23 cellular contexts compared by ENCODE assay signal in genomic region chr2:184449760-184450159, GRCh38.
DNase-seq lines count a peak whose midpoint lies in the region; FAIRE-seq and TF ChIP-seq lines count a peak whose summit lies in the region.
"Had no signal": no experiment of that assay in that cellular context is flagged by ENCODE, and none has a peak within 500 bp of the region (broad histone marks: within the 10 kb centered on the region; RNA-seq: fewer than 3 reads in every experiment).

No MANE protein-coding gene starts in this region.

- no peak for FAIRE-seq in small intestine (lab: Jason Lieb, UNC)
- FAIRE-seq: A204.1, GM12892, H1 had no signal

- H2AFZ ChIP-seq in SU-DHL-6 (ENCODE audit: low read depth, low read length, severe bottlenecking): peak overlapping the region; percentile 87

- no peak overlapping the region for H3K4me3 ChIP-seq in SU-DHL-6 (ENCODE audit: insufficient read depth, low read length, poor library complexity, severe bottlenecking)
- no peak overlapping the region for H3K4me3 ChIP-seq in small intestine (ENCODE audit: low read depth in 1 of 2, low read length in 2 of 2)
- H3K4me3 ChIP-seq: BLaER1, MG63 had no signal

- H3K27ac ChIP-seq in SU-DHL-6 (ENCODE audit: low read depth, low read length) (peak overlapping the region; percentile 85), small intestine (ENCODE audit: low read depth in 1 of 2, low read length in 1 of 2) (no peak overlapping the region)
- H3K27ac ChIP-seq: BLaER1, RWPE1 had no signal

- no peaks in the 10 kb centered on the region for H3K36me3 ChIP-seq in SU-DHL-6 (ENCODE audit: low read length)
- H3K36me3 ChIP-seq in small intestine (ENCODE audit: control insufficient read depth in 2 of 2, insufficient read depth in 2 of 2, low read length in 2 of 2): no peaks in the 10 kb centered on the region
- H3K36me3 ChIP-seq: BLaER1, MG63 had no signal

- H4K20me1 ChIP-seq in SU-DHL-6 (ENCODE audit: low read depth, low read length): no peaks in the 10 kb centered on the region
- H4K20me1 ChIP-seq: BLaER1 had no signal

- H3K4me1 ChIP-seq in small intestine (ENCODE audit: control insufficient read depth in 2 of 2, insufficient read depth in 1 of 2, low read depth in 1 of 2, low read length in 1 of 2): no peaks in the 10 kb centered on the region
- H3K4me1 ChIP-seq: BLaER1 had no signal

- DNase-seq in DMS 273 (lab: John Stamatoyannopoulos, UW; ENCODE audit: unreplicated experiment) (peak; percentile 38), NCI-H82 (lab: John Stamatoyannopoulos, UW) (peak; percentile 96), small intestine (peak; percentile 16), epidermal melanocyte (ENCODE audit: insufficient read length, low spot score) (no peak), superior temporal gyrus (ENCODE audit: extremely low spot score) (no peak), T-helper 1 cell (no peak)
- DNase-seq: CD4-positive, CD25-positive, alpha-beta regulatory T cell; DND-41; HCEC 1CT; KG1; MG63; NCI-H1105 treated with DMSO at 0.1 percent for 48 hours; NCI-H146; NCI-H1930; NCI-H2107; NCI-H446 treated with DMSO at 0.1 percent for 48 hours; SHP77 had no signal

- peaks cover 45% of the 10 kb centered on the region for H3F3A ChIP-seq in SU-DHL-6 (ENCODE audit: insufficient read depth)

- no peaks in the 10 kb centered on the region for H3K9me3 ChIP-seq in SU-DHL-6 (ENCODE audit: insufficient read depth, low read length)
- H3K9me3 ChIP-seq in small intestine (ENCODE audit: control insufficient read depth, low read depth): no peaks in the 10 kb centered on the region
- H3K9me3 ChIP-seq: BLaER1, MG63 had no signal

- H3K9ac ChIP-seq in SU-DHL-6 (ENCODE audit: low read length): 0 out of 2 replicates have a peak overlapping the region, but pooled peaks have one; percentile 29
- H3K9ac ChIP-seq: BLaER1 had no signal

- H3K27me3 ChIP-seq in SU-DHL-6 (ENCODE audit: low read length) (no peaks in the 10 kb centered on the region), small intestine (ENCODE audit: control insufficient read depth in 2 of 2, insufficient read depth in 2 of 2, low read length in 2 of 2) (no peaks in the 10 kb centered on the region)
- H3K27me3 ChIP-seq: BLaER1, MG63 had no signal

- WGBS in small intestine, 3 donors: 63 to 75% (median 70%) methylated on average over 2 of the region's 2 CpGs

- H3K4me2 ChIP-seq in SU-DHL-6 (ENCODE audit: low read depth, low read length, poor library complexity, severe bottlenecking): peak overlapping the region; percentile 67
- H3K4me2 ChIP-seq: BLaER1 had no signal

- no peaks in the 10 kb centered on the region for H3K79me2 ChIP-seq in SU-DHL-6 (ENCODE audit: insufficient read depth, low read length)

- no peaks in the 10 kb centered on the region for H3K9me2 ChIP-seq in SU-DHL-6 (replicated peaks; ENCODE audit: insufficient read depth, low read length)

- TF ChIP-seq CTCF in SU-DHL-6 (IDR thresholded peaks at IDR 0.05; ENCODE audit: insufficient read depth, low read length, poor library complexity, severe bottlenecking): no peak

Comparison
In these comparisons a context has a peak if more than half of its experiments do, and no peak if none do; other contexts are left out.
1. DNase-seq: peak in DMS 273 (single experiment), NCI-H82 (single experiment) and small intestine (single experiment); none in epidermal melanocyte (single experiment), superior temporal gyrus (single experiment) and T-helper 1 cell (0 of 5).